8 cellular contexts compared by ENCODE assay signal in the genomic region with DNA sequence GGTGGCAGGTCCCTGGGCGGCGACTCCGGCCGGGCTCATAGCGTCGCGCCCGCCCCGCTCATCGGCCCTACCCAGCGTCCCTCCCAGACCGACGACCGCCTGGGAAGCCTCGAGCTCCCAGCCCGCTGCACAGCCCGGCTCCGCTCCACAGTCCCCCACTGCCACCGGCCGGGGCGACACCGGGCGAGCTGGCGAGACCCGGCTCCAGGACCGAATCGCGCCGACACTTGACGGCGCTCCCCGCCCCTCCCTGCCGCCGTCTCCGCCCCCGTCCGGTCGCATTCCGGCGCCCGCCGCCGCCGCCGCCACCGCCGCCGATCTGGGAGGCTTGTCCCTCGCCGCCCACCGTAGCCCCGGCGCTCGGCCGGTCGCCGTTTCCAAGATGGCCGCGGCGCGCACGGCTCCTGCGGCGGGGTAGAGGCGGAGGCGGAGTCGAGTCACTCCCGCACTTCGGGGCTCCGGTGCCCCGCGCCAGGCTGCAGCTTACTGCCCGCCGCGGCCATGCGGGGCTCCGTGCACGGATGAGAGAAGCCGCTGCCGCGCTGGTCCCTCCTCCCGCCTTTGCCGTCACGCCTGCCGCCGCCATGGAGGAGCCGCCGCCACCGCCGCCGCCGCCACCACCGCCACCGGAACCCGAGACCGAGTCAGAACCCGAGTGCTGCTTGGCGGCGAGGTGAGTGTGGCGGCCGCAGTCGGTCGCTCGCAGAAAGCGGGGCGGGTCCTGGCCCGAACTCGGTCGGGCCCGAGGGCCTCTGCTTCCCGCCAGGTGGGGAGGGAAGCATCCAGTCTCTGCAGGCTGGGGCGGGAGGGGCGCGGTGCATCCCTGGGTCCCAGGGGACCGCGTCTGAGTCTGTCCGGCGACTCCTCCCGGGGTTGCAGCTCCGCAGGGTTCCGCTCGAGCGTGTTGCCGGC. TPM values are rescaled to one million over a fixed set of nuclear protein-coding genes. Genes with fewer than 3 reads are reported as not detected.
DNase-seq lines count a peak whose midpoint lies in the region; ATAC-seq and TF ChIP-seq lines count a peak whose summit lies in the region.

A gene with protein sequence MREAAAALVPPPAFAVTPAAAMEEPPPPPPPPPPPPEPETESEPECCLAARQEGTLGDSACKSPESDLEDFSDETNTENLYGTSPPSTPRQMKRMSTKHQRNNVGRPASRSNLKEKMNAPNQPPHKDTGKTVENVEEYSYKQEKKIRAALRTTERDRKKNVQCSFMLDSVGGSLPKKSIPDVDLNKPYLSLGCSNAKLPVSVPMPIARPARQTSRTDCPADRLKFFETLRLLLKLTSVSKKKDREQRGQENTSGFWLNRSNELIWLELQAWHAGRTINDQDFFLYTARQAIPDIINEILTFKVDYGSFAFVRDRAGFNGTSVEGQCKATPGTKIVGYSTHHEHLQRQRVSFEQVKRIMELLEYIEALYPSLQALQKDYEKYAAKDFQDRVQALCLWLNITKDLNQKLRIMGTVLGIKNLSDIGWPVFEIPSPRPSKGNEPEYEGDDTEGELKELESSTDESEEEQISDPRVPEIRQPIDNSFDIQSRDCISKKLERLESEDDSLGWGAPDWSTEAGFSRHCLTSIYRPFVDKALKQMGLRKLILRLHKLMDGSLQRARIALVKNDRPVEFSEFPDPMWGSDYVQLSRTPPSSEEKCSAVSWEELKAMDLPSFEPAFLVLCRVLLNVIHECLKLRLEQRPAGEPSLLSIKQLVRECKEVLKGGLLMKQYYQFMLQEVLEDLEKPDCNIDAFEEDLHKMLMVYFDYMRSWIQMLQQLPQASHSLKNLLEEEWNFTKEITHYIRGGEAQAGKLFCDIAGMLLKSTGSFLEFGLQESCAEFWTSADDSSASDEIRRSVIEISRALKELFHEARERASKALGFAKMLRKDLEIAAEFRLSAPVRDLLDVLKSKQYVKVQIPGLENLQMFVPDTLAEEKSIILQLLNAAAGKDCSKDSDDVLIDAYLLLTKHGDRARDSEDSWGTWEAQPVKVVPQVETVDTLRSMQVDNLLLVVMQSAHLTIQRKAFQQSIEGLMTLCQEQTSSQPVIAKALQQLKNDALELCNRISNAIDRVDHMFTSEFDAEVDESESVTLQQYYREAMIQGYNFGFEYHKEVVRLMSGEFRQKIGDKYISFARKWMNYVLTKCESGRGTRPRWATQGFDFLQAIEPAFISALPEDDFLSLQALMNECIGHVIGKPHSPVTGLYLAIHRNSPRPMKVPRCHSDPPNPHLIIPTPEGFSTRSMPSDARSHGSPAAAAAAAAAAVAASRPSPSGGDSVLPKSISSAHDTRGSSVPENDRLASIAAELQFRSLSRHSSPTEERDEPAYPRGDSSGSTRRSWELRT (N-terminal part only) (plus strand): TSS at position 359 of the 912 bp plus-strand sequence. CDS start 163 bp downstream, at position 522.

- DNase-seq in EL (peak; percentile 72), KG1 (lab: John Stamatoyannopoulos, UW) (peak; percentile 52), SK-MEL-5 (ENCODE audit: low read depth, low spot score) (peak; percentile 68), nucleus accumbens (lab: John Stamatoyannopoulos, UW) (peak in 54 of 56 donors; percentile 17 to 89 (median 72)), superior temporal gyrus (ENCODE audit: extremely low spot score) (peak; percentile 68)
- DNase-seq in activated naive CD4-positive, alpha-beta T cell (lab: John Stamatoyannopoulos, UW): peak; percentile 47 to 74 (median 56)

- H3K4me1 ChIP-seq in gastroesophageal sphincter: peaks cover 0 to 46% (median 0%) of the 10 kb centered on the region in 3 donors

- no CpG with 5 or more reads among the region's 124 CpGs for WGBS in gastroesophageal sphincter (ENCODE audit: low coverage in 1 of 2), 2 donors

- in situ Hi-C loops in SK-MEL-5 (cut with HindIII; ENCODE audit: low pct_unique_long_range_greater_than_20kb, low sequenced_read_pairs): no loop called here

- ATAC-seq in GM21723 (IDR thresholded peaks at IDR 0.05; ENCODE audit: unreplicated experiment): peak; percentile 73
- peak; percentile 85 for ATAC-seq in gastroesophageal sphincter

- no peaks in the 10 kb centered on the region for H3K9me3 ChIP-seq in gastroesophageal sphincter

- H3K27me3 ChIP-seq in gastroesophageal sphincter: no peaks in the 10 kb centered on the region

- H3K27ac ChIP-seq in gastroesophageal sphincter: peak within 1 kb of the TSS; percentile 64 to 94 (median 94)

- no peak for TF ChIP-seq EP300 in gastroesophageal sphincter (IDR thresholded peaks at IDR 0.05)

- H3K36me3 ChIP-seq in gastroesophageal sphincter: no peaks in the 10 kb centered on the region

- peak; percentile 58 to 69 for TF ChIP-seq POLR2A in gastroesophageal sphincter (IDR thresholded peaks at IDR 0.05)

- peak within 1 kb of the TSS; percentile 88 to 92 for H3K4me3 ChIP-seq in gastroesophageal sphincter

- TF ChIP-seq CTCF in gastroesophageal sphincter (IDR thresholded peaks at IDR 0.05): peak in 1 of 4 experiments; percentile 38

RNA-seq across cellular contexts. Expression of the gene that starts here (rescaled TPM):
- total RNA-seq in SK-MEL-5 (2014; rRNA removed; shearing (Covaris generic)): 14.6 and 17.2 TPM in 2 replicates
- 11.8 and 14.7 TPM in 2 replicates for polyA plus RNA-seq in SK-MEL-5 (2015; cell fraction: cytosol; rRNA removed)
- polyA plus RNA-seq in SK-MEL-5 (2015; cell fraction: nucleus; rRNA removed): 31.5 and 63.9 TPM in 2 replicates
- total RNA-seq in gastroesophageal sphincter: 10 to 100 TPM; 23.0 to 29.3 (median 26.8) TPM

Comparison
In these comparisons a context has a peak if more than half of its experiments do, and no peak if none do; other contexts are left out.
1. Peak in every context shown above with its lines: DNase-seq, ATAC-seq, H3K4me3 ChIP-seq and H3K27ac ChIP-seq.